1 cellular context compared by ENCODE assay signal in the genomic region with DNA sequence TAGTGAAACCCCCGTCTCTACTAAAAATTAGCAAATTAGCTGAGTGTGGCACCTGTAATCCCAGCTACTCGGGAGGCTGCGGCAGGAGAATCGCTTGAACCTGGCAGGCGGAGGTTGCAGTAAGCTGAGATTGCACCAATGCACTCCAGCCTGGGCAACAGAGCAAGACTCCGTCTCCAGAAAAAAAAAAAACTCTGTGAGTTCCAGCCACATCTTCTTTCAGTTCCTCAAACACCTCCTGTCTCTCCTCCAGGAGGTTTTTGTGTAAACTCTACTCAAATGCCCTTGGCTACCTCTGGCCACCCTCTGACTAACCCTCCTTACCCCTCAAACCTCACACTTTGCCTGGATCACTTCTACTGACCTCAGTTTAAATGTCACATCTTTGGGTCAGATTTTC.
A peak's percentile ranks its signal among the peaks of the same experiment; 100 is the strongest.
TF ChIP-seq lines count a peak whose summit lies in the region.

No MANE protein-coding gene starts in this region.

TF ChIP-seq in GM12878, 131 proteins besides CTCF, POLR2A, EP300 and RAD21 (continued from another document):
- TF ChIP-seq PML (IDR thresholded peaks at IDR 0.05; ENCODE audit: low read length) (0 out of 2 replicates have a peak, but pooled peaks have one; percentile 41), NR2F1 (conservative IDR thresholded peaks at IDR 0.05) (peak; percentile 64), EZH2 (IDR thresholded peaks at IDR 0.05; ENCODE audit: borderline replicate concordance, control insufficient read depth, low read depth, low read length) (no peak), BCL11A (IDR thresholded peaks at IDR 0.05; ENCODE audit: low read depth, low read length) (0 out of 2 replicates have a peak, but pooled peaks have one; percentile 42), ZNF207 (IDR thresholded peaks at IDR 0.05; ENCODE audit: borderline replicate concordance) (no peak), MTA2 (IDR thresholded peaks at IDR 0.05; ENCODE audit: low read depth) (peak; percentile 69), ZBED1 (IDR thresholded peaks at IDR 0.05; ENCODE audit: borderline replicate concordance) (0 out of 2 replicates have a peak, but pooled peaks have one; percentile 15), NBN (IDR thresholded peaks at IDR 0.05) (peak; percentile 65), SPI1 (IDR thresholded peaks at IDR 0.05; ENCODE audit: borderline replicate concordance, insufficient read depth, low read depth, low read length) (peak; percentile 93), KAT2A (conservative IDR thresholded peaks at IDR 0.05; ENCODE audit: control insufficient read depth, low read depth, low read length) (no peak), ZNF24 (IDR thresholded peaks at IDR 0.05) (no peak), FOXM1 (IDR thresholded peaks at IDR 0.05; ENCODE audit: low read depth, low read length) (no peak), ATF7 (IDR thresholded peaks at IDR 0.05; ENCODE audit: low read depth) (peak; percentile 26; the same call in 1 of the 2 replicates), EED (IDR thresholded peaks at IDR 0.05; ENCODE audit: low read depth) (peak; percentile 73), IRF4 (IDR thresholded peaks at IDR 0.05; ENCODE audit: low read depth, low read length) (peak; percentile 82; the same call in 1 of the 2 replicates), SMARCA5 (IDR thresholded peaks at IDR 0.05) (peak; percentile 37; the same call in 1 of the 2 replicates), MEF2A (IDR thresholded peaks at IDR 0.05; ENCODE audit: insufficient read depth, low read depth, low read length) (0 out of 2 replicates have a peak, but pooled peaks have one; percentile 29), PAX5 (IDR thresholded peaks at IDR 0.05; ENCODE audit: borderline replicate concordance, low read depth, low read length) (0 out of 2 replicates have a peak, but pooled peaks have one; percentile 56)
- TF ChIP-seq, protein P1, sequence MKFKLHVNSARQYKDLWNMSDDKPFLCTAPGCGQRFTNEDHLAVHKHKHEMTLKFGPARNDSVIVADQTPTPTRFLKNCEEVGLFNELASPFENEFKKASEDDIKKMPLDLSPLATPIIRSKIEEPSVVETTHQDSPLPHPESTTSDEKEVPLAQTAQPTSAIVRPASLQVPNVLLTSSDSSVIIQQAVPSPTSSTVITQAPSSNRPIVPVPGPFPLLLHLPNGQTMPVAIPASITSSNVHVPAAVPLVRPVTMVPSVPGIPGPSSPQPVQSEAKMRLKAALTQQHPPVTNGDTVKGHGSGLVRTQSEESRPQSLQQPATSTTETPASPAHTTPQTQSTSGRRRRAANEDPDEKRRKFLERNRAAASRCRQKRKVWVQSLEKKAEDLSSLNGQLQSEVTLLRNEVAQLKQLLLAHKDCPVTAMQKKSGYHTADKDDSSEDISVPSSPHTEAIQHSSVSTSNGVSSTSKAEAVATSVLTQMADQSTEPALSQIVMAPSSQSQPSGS (IDR thresholded peaks at IDR 0.05; ENCODE audit: low read length), result 0 out of 2 replicates have a peak, but pooled peaks have one; percentile 20
- TF ChIP-seq, protein P2, sequence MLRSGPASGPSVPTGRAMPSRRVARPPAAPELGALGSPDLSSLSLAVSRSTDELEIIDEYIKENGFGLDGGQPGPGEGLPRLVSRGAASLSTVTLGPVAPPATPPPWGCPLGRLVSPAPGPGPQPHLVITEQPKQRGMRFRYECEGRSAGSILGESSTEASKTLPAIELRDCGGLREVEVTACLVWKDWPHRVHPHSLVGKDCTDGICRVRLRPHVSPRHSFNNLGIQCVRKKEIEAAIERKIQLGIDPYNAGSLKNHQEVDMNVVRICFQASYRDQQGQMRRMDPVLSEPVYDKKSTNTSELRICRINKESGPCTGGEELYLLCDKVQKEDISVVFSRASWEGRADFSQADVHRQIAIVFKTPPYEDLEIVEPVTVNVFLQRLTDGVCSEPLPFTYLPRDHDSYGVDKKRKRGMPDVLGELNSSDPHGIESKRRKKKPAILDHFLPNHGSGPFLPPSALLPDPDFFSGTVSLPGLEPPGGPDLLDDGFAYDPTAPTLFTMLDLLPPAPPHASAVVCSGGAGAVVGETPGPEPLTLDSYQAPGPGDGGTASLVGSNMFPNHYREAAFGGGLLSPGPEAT (IDR thresholded peaks at IDR 0.05; ENCODE audit: low read depth), result peak; percentile 44; the same call in 1 of the 2 replicates
- TF ChIP-seq, protein P3, sequence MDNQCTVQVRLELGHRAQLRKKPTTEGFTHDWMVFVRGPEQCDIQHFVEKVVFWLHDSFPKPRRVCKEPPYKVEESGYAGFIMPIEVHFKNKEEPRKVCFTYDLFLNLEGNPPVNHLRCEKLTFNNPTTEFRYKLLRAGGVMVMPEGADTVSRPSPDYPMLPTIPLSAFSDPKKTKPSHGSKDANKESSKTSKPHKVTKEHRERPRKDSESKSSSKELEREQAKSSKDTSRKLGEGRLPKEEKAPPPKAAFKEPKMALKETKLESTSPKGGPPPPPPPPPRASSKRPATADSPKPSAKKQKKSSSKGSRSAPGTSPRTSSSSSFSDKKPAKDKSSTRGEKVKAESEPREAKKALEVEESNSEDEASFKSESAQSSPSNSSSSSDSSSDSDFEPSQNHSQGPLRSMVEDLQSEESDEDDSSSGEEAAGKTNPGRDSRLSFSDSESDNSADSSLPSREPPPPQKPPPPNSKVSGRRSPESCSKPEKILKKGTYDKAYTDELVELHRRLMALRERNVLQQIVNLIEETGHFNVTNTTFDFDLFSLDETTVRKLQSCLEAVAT (IDR thresholded peaks at IDR 0.05), result peak; percentile 53; the same call in 1 of the 2 replicates
- TF ChIP-seq, protein P4, sequence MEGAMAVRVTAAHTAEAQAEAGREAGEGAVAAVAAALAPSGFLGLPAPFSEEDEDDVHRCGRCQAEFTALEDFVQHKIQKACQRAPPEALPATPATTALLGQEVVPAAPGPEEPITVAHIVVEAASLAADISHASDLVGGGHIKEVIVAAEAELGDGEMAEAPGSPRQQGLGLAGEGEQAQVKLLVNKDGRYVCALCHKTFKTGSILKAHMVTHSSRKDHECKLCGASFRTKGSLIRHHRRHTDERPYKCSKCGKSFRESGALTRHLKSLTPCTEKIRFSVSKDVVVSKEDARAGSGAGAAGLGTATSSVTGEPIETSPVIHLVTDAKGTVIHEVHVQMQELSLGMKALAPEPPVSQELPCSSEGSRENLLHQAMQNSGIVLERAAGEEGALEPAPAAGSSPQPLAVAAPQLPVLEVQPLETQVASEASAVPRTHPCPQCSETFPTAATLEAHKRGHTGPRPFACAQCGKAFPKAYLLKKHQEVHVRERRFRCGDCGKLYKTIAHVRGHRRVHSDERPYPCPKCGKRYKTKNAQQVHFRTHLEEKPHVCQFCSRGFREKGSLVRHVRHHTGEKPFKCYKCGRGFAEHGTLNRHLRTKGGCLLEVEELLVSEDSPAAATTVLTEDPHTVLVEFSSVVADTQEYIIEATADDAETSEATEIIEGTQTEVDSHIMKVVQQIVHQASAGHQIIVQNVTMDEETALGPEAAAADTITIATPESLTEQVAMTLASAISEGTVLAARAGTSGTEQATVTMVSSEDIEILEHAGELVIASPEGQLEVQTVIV (IDR thresholded peaks at IDR 0.05; ENCODE audit: borderline replicate concordance, partially characterized antibody), result no peak
- TF ChIP-seq, protein P5, sequence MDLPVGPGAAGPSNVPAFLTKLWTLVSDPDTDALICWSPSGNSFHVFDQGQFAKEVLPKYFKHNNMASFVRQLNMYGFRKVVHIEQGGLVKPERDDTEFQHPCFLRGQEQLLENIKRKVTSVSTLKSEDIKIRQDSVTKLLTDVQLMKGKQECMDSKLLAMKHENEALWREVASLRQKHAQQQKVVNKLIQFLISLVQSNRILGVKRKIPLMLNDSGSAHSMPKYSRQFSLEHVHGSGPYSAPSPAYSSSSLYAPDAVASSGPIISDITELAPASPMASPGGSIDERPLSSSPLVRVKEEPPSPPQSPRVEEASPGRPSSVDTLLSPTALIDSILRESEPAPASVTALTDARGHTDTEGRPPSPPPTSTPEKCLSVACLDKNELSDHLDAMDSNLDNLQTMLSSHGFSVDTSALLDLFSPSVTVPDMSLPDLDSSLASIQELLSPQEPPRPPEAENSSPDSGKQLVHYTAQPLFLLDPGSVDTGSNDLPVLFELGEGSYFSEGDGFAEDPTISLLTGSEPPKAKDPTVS (IDR thresholded peaks at IDR 0.05; ENCODE audit: low read depth, low read length), result no peak
- TF ChIP-seq, protein P6, sequence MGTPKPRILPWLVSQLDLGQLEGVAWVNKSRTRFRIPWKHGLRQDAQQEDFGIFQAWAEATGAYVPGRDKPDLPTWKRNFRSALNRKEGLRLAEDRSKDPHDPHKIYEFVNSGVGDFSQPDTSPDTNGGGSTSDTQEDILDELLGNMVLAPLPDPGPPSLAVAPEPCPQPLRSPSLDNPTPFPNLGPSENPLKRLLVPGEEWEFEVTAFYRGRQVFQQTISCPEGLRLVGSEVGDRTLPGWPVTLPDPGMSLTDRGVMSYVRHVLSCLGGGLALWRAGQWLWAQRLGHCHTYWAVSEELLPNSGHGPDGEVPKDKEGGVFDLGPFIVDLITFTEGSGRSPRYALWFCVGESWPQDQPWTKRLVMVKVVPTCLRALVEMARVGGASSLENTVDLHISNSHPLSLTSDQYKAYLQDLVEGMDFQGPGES (IDR thresholded peaks at IDR 0.05), result no peak
